Comparison of ENCODE assay signal across 13 cellular contexts in genomic region chr12:12685305-12685704, GRCh38. TPM values are rescaled to one million over a fixed set of nuclear protein-coding genes. Genes with fewer than 3 reads are reported as not detected.
DNase-seq lines count a peak whose midpoint lies in the region; ATAC-seq, FAIRE-seq and TF ChIP-seq lines count a peak whose summit lies in the region.
"Had no signal": no experiment of that assay in that cellular context is flagged by ENCODE, and none has a peak within 500 bp of the region (broad histone marks: within the 10 kb centered on the region; RNA-seq: fewer than 3 reads in every experiment).

No MANE protein-coding gene starts in this region.

- intact Hi-C loops in right lobe of liver (cut with DNase I): no loop called here

- TF ChIP-seq CTCF in neural crest cell (conservative IDR thresholded peaks at IDR 0.05): no peak
- no peak for TF ChIP-seq CTCF in right lobe of liver (IDR thresholded peaks at IDR 0.05)

- H3K4me1 ChIP-seq in right lobe of liver: no peaks in the 10 kb centered on the region
- H3K4me1 ChIP-seq: suprapubic skin had no signal

- H3K36me3 ChIP-seq in H7 (replicated peaks; ENCODE audit: control insufficient read depth, insufficient read depth, low read length): no peaks in the 10 kb centered on the region
- no peaks in the 10 kb centered on the region for H3K36me3 ChIP-seq in right lobe of liver
- H3K36me3 ChIP-seq: suprapubic skin had no signal

- peak overlapping the region; percentile 89 for H3K27ac Mint-ChIP-seq in neural crest cell (ENCODE audit: unreplicated experiment)
- H3K27ac Mint-ChIP-seq: activated CD8-positive, alpha-beta T cell treated with anti-CD3 and anti-CD28 coated beads, Interleukin-2, amount 10 ng/mL, durations not matched to agents 7 days and 5 days; activated naive CD4-positive, alpha-beta T cell treated with anti-CD3 and anti-CD28 coated beads, Interleukin-2, amount 10 ng/mL, durations not matched to agents 7 days and 5 days had no signal

- no peak overlapping the region for H3K27ac ChIP-seq in right lobe of liver
- H3K27ac ChIP-seq: C4-2B, suprapubic skin had no signal

- no peaks in the 10 kb centered on the region for H3K27me3 Mint-ChIP-seq in neural crest cell (ENCODE audit: low read depth)
- H3K27me3 Mint-ChIP-seq: activated naive CD4-positive, alpha-beta T cell treated with anti-CD3 and anti-CD28 coated beads, Interleukin-2, amount 10 ng/mL, durations not matched to agents 7 days and 5 days had no signal

- FAIRE-seq in H54 (lab: Jason Lieb, UNC): no peak
- FAIRE-seq: HTR-8/SVneo had no signal

- ATAC-seq in right lobe of liver: no peak
- ATAC-seq: activated CD8-positive, alpha-beta T cell treated with anti-CD3 and anti-CD28 coated beads, Interleukin-2, amount 10 ng/mL, durations not matched to agents 7 days and 5 days had no signal

- no peaks in the 10 kb centered on the region for H3K9me3 ChIP-seq in right lobe of liver
- H3K9me3 ChIP-seq: suprapubic skin had no signal

- TF ChIP-seq POLR2A in H54 (IDR thresholded peaks at IDR 0.05; ENCODE audit: low read depth, low read length) (no peak), right lobe of liver (IDR thresholded peaks at IDR 0.05) (no peak)

- H3K4me3 Mint-ChIP-seq in neural crest cell: peak overlapping the region; percentile 98
- H3K4me3 Mint-ChIP-seq: activated CD8-positive, alpha-beta T cell treated with anti-CD3 and anti-CD28 coated beads, Interleukin-2, amount 10 ng/mL, durations not matched to agents 7 days and 5 days; activated naive CD4-positive, alpha-beta T cell treated with anti-CD3 and anti-CD28 coated beads, Interleukin-2, amount 10 ng/mL, durations not matched to agents 7 days and 5 days had no signal

- 29% methylated on average over 2 of the region's 4 CpGs for WGBS in right lobe of liver (ENCODE audit: insufficient coverage, low coverage, low lambda C conversion rate, missing lambda C conversion rate)

- peak; percentile 31 for DNase-seq in H7
- DNase-seq in NCI-H146 treated with DMSO at 0.1 percent for 48 hours (lab: John Stamatoyannopoulos, UW; ENCODE audit: unreplicated experiment): peak; percentile 56
- peak; percentile 75 for DNase-seq in cerebellar cortex (ENCODE audit: low spot score)
- DNase-seq in neural crest cell (ENCODE audit: low read depth, low spot score): peak; percentile 40
- no peak for DNase-seq in OCI-M2 (lab: John Stamatoyannopoulos, UW; ENCODE audit: unreplicated experiment)
- DNase-seq in H54 (ENCODE audit: insufficient read length, low spot score): no peak
- DNase-seq in right lobe of liver: no peak
- DNase-seq in stimulated activated CD4-positive, alpha-beta T cell treated with anti-CD3 and anti-CD28 coated beads, Interleukin-4, amount 100 ng/mL, for 24 hours: no peak

- H3K4me3 ChIP-seq in H7 (ENCODE audit: insufficient read depth, low read depth, low read length) (no peak overlapping the region), right lobe of liver (no peak overlapping the region)
- H3K4me3 ChIP-seq: suprapubic skin had no signal

- H3K27me3 ChIP-seq in H7 (ENCODE audit: control insufficient read depth, insufficient read depth, low read length) (peaks cover 16% of the 10 kb centered on the region; the same call in 1 of the 2 replicates), right lobe of liver (no peaks in the 10 kb centered on the region)
- H3K27me3 ChIP-seq: suprapubic skin had no signal

- peaks cover 59% of the 10 kb centered on the region for H3K4me1 Mint-ChIP-seq in neural crest cell

- H3K9me3 Mint-ChIP-seq in neural crest cell: no peaks in the 10 kb centered on the region
- H3K9me3 Mint-ChIP-seq: activated naive CD4-positive, alpha-beta T cell treated with anti-CD3 and anti-CD28 coated beads, Interleukin-2, amount 10 ng/mL, durations not matched to agents 7 days and 5 days had no signal

- no peaks in the 10 kb centered on the region for H3K36me3 Mint-ChIP-seq in neural crest cell (ENCODE audit: low read depth)

RNA-seq across cellular contexts. Expression of gene GPR19, which starts 10.7 kb away (rescaled TPM):
- 4.1 and 5.0 TPM in 2 replicates for total RNA-seq in H7 (2014; rRNA removed; shearing (Covaris generic))
- total RNA-seq in neural crest cell (19.1 and 21.8 TPM in 2 replicates), right lobe of liver (under 1 TPM in 1 of 6 experiments, not detected in 5; 0.11 TPM)

RNA-seq across cellular contexts. Expression of gene CDKN1B, which starts 31.9 kb away (rescaled TPM):
- 11.7 and 16.8 TPM in 2 replicates for total RNA-seq in H7 (2014; rRNA removed; shearing (Covaris generic))
- total RNA-seq in neural crest cell (47.9 and 52.5 TPM in 2 replicates), right lobe of liver (10 to 100 TPM; 18.3 to 28.6 (median 24.5) TPM)

Comparison
In these comparisons a context has a peak if more than half of its experiments do, and no peak if none do; other contexts are left out.
1. DNase-seq: peak in H7 (single experiment), NCI-H146 treated with DMSO at 0.1 percent for 48 hours (single experiment), cerebellar cortex (single experiment) and neural crest cell (single experiment); none in OCI-M2 (single experiment), H54 (single experiment), right lobe of liver (0 of 3) and stimulated activated CD4-positive, alpha-beta T cell treated with anti-CD3 and anti-CD28 coated beads, Interleukin-4, amount 100 ng/mL, for 24 hours (single experiment).